In genomic region chr16:85554791-85555548, GRCh38 we compare ENCODE assay signal across 8 cellular contexts. TPM values are rescaled to one million over a fixed set of nuclear protein-coding genes. Genes with fewer than 3 reads are reported as not detected.
DNase-seq lines count a peak whose midpoint lies in the region; ATAC-seq and TF ChIP-seq lines count a peak whose summit lies in the region.

No MANE protein-coding gene starts in this region.

- in situ Hi-C loops in gastrocnemius medialis (cut with MboI; ENCODE audit: low sequenced_read_pairs in 4 of 4), result loop anchor here in 1 of 4 donors (5.0 kb wide), 1 partner anchor 52 kb away; no protein-coding TSS in a partner anchor

- intact Hi-C loops in adrenal gland (cut with DNase I), result no loop called here
- intact Hi-C loops in gastrocnemius medialis (cut with DNase I; ENCODE audit: low total_unique reads), result loop anchor here (1.0 to 10.0 kb wide), 4 partner anchors 56 to 270 kb away; no protein-coding TSS in a partner anchor

- H3K27ac ChIP-seq in BLaER1 (peak overlapping the region; percentile 93), adrenal gland (peak overlapping the region; percentile 37 to 95 (median 80)), right atrium auricular region (peak overlapping the region; percentile 88 to 92), gastrocnemius medialis (peak overlapping the region; percentile 95 to 96 (median 96))

- H4K20me1 ChIP-seq in BLaER1, result peaks cover 31% of the 10 kb centered on the region

- H3K9me3 ChIP-seq in BLaER1 (no peaks in the 10 kb centered on the region), adrenal gland (replicated peaks in 1 of 3) (no peaks in the 10 kb centered on the region), right atrium auricular region (no peaks in the 10 kb centered on the region), gastrocnemius medialis (no peaks in the 10 kb centered on the region)

- TF ChIP-seq CTCF in adrenal gland (IDR thresholded peaks at IDR 0.05), result no peak
- no peak for TF ChIP-seq CTCF in right atrium auricular region (IDR thresholded peaks at IDR 0.05)
- peak in 1 of 5 experiments; percentile 3 for TF ChIP-seq CTCF in gastrocnemius medialis (IDR thresholded peaks at IDR 0.05 in 4 of 5, conservative IDR thresholded peaks at IDR 0.05 in 1 of 5)

- 0 to 3% (median 1%) methylated on average over 19 to 64 of the region's 68 CpGs for WGBS in adrenal gland, 4 donors

- H3K27me3 ChIP-seq in BLaER1, result no peaks in the 10 kb centered on the region
- H3K27me3 ChIP-seq in adrenal gland, result no peaks in the 10 kb centered on the region
- H3K27me3 ChIP-seq in right atrium auricular region, result no peaks in the 10 kb centered on the region
- no peaks in the 10 kb centered on the region for H3K27me3 ChIP-seq in gastrocnemius medialis

- peak; percentile 48 for DNase-seq in HT-29 (ENCODE audit: low spot score)
- peak; percentile 58 for DNase-seq in SW480 (ENCODE audit: low spot score)
- DNase-seq in adrenal gland, result peak; percentile 68 to 87 (median 82)
- DNase-seq in right atrium auricular region (ENCODE audit: low spot score), result peak; percentile 87
- DNase-seq in gastrocnemius medialis, result peak in 1 of 2 donors; percentile 70

- H3K4me1 ChIP-seq in BLaER1, result peaks cover 61% of the 10 kb centered on the region
- peaks cover 11 to 50% of the 10 kb centered on the region in 2 donors for H3K4me1 ChIP-seq in adrenal gland (replicated peaks in 1 of 2)
- H3K4me1 ChIP-seq in right atrium auricular region, result peaks cover 0 to 66% of the 10 kb centered on the region in 2 donors
- H3K4me1 ChIP-seq in gastrocnemius medialis, result peaks cover 37 to 43% of the 10 kb centered on the region in 2 donors

- H3K36me3 ChIP-seq in BLaER1 (no peaks in the 10 kb centered on the region), adrenal gland (replicated peaks in 1 of 2) (no peaks in the 10 kb centered on the region), right atrium auricular region (no peaks in the 10 kb centered on the region), gastrocnemius medialis (no peaks in the 10 kb centered on the region)

- peak overlapping the region; percentile 76 for H3K4me3 ChIP-seq in BLaER1
- peak overlapping the region in 3 of 4 donors; percentile 27 to 99 (median 64) for H3K4me3 ChIP-seq in adrenal gland
- H3K4me3 ChIP-seq in right atrium auricular region, result peak overlapping the region; percentile 56 to 91
- H3K4me3 ChIP-seq in gastrocnemius medialis, result peak overlapping the region; percentile 88 to 98 (median 94)

- ATAC-seq in gastrocnemius medialis, result peak; percentile 13 to 14
- ATAC-seq in HG03135 (IDR thresholded peaks at IDR 0.05; ENCODE audit: unreplicated experiment), result no peak
- ATAC-seq in GM19035 (IDR thresholded peaks at IDR 0.05; ENCODE audit: unreplicated experiment), result no peak

- peak overlapping the region; percentile 98 for H3K4me2 ChIP-seq in BLaER1

- peak overlapping the region; percentile 90 for H3K9ac ChIP-seq in BLaER1

- TF ChIP-seq POLR2A in adrenal gland (IDR thresholded peaks at IDR 0.05) (peak in 1 of 2 donors; percentile 61), gastrocnemius medialis (IDR thresholded peaks at IDR 0.05) (peak; percentile 70 to 74)

RNA-seq across cellular contexts. Expression of gene GSE1, which starts 58.2 kb away (rescaled TPM):
- 81.1 and 84.7 TPM in 2 replicates for total RNA-seq in HT-29 (2014; rRNA removed; shearing (Covaris generic))
- total RNA-seq in adrenal gland (10 to 100 TPM; 57.1 to 99.9 (median 68.2) TPM), right atrium auricular region (10 to 100 TPM; 37.1 to 55.7 TPM), gastrocnemius medialis (10 to 100 TPM; 45.1 to 89.3 (median 71.3) TPM)
- 10 to 100 TPM; 24.4 to 75.9 (median 25.8) TPM for polyA plus RNA-seq in adrenal gland

Comparison
In these comparisons a context has a peak if more than half of its experiments do, and no peak if none do; other contexts are left out.
1. ATAC-seq: peak in gastrocnemius medialis (2 of 2); none in HG03135 (single experiment) and GM19035 (single experiment).
2. Peak in every context shown above with its lines, with median percentiles within 50 percentile points of each other: H3K27ac ChIP-seq and H3K4me3 ChIP-seq.